Comparison of ENCODE assay signal across 1 cellular context in the genomic region with DNA sequence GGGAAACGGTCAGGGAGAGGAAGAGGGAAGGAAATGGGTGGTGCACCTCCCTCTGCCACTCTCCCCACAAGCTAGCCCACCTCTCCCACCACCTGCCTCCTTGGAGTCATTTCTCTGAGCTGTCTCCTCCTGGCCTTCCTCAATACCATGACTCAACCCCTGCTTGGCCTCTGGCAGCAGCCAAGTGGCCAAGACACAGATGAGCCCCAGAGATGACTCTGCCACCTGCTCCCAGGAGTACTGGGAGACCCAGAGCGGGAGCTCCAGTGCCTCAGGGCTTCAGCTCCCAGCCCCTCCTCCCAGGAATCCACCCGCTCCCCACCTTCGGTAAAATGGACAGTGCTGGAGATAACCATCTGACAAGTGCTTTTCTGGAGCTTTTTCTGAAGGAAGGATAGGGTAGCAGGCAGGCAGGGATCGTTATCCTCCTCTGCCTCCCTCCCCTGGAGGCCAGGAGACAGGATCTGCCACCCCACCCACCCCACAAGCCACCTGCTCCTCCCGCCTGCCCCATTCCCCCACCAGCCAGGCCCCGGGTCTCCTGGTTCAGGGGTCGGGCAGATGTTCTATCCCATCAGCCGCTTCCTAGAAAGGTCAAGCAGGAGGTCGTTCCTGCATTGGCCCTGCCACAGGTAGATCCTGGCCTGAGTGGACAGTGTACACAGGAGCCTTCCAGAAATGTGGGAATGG.
TF ChIP-seq lines count a peak whose summit lies in the region.

No MANE protein-coding gene starts in this region.

TF ChIP-seq in IMR-90, 13 proteins besides CTCF, POLR2A, EP300 and RAD21:
- TF ChIP-seq BHLHE40 (IDR thresholded peaks at IDR 0.05; ENCODE audit: low read depth, low read length) (no peak), MAZ (IDR thresholded peaks at IDR 0.05; ENCODE audit: borderline replicate concordance, low read depth, low read length) (no peak), MXI1 (IDR thresholded peaks at IDR 0.05; ENCODE audit: borderline replicate concordance, low read depth, low read length) (no peak), CHD1 (IDR thresholded peaks at IDR 0.05; ENCODE audit: low read depth, low read length) (no peak), SMC3 (IDR thresholded peaks at IDR 0.05; ENCODE audit: low read depth, low read length) (no peak), FOS (IDR thresholded peaks at IDR 0.05; ENCODE audit: low read depth, low read length) (no peak), RFX5 (IDR thresholded peaks at IDR 0.05; ENCODE audit: low read depth, low read length) (no peak), RCOR1 (IDR thresholded peaks at IDR 0.05; ENCODE audit: insufficient replicate concordance, low read length) (no peak), MAFK (IDR thresholded peaks at IDR 0.05; ENCODE audit: low read depth, low read length) (no peak), CEBPB (IDR thresholded peaks at IDR 0.05; ENCODE audit: low read depth, low read length) (no peak), NFE2L2 (IDR thresholded peaks at IDR 0.05; ENCODE audit: low read depth, low read length) (no peak)
- TF ChIP-seq, protein P1, sequence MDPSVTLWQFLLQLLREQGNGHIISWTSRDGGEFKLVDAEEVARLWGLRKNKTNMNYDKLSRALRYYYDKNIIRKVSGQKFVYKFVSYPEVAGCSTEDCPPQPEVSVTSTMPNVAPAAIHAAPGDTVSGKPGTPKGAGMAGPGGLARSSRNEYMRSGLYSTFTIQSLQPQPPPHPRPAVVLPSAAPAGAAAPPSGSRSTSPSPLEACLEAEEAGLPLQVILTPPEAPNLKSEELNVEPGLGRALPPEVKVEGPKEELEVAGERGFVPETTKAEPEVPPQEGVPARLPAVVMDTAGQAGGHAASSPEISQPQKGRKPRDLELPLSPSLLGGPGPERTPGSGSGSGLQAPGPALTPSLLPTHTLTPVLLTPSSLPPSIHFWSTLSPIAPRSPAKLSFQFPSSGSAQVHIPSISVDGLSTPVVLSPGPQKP (IDR thresholded peaks at IDR 0.05; ENCODE audit: borderline replicate concordance, low read depth, low read length), result no peak
- TF ChIP-seq, protein P2, sequence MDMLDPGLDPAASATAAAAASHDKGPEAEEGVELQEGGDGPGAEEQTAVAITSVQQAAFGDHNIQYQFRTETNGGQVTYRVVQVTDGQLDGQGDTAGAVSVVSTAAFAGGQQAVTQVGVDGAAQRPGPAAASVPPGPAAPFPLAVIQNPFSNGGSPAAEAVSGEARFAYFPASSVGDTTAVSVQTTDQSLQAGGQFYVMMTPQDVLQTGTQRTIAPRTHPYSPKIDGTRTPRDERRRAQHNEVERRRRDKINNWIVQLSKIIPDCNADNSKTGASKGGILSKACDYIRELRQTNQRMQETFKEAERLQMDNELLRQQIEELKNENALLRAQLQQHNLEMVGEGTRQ (IDR thresholded peaks at IDR 0.05; ENCODE audit: low read depth, low read length), result no peak
